In genomic region chr14:74531467-74531866, GRCh38 we compare ENCODE assay signal across 11 cellular contexts. TPM values are rescaled to one million over a fixed set of nuclear protein-coding genes. Genes with fewer than 3 reads are reported as not detected.
DNase-seq lines count a peak whose midpoint lies in the region; ATAC-seq, FAIRE-seq and TF ChIP-seq lines count a peak whose summit lies in the region.
"Had no signal": no experiment of that assay in that cellular context is flagged by ENCODE, and none has a peak within 500 bp of the region (broad histone marks: within the 10 kb centered on the region; RNA-seq: fewer than 3 reads in every experiment).

No MANE protein-coding gene starts in this region.

- peaks cover 9% of the 10 kb centered on the region for H3K4me1 Mint-ChIP-seq in activated T-helper 1 cell treated with anti-CD3 and anti-CD28 coated beads, Interleukin-12 subunit alpha, Interleukin-12 subunit beta, Interleukin-2, Interleukin-4 antibody, amounts not matched to agents 30 ng/mL and 10 ng/mL and 1 ng/mL, durations not matched to agents 14 hours and 24 hours and 36 hours (ENCODE audit: low read depth)
- H3K4me1 Mint-ChIP-seq: neural crest cell had no signal

- CTCF ChIA-PET in RWPE1 (lab: Yijun Ruan, JAX) = interaction anchor here (0.7 kb wide), 1 partner anchor 235 kb away, joined by 4 read pairs; no protein-coding TSS in a partner anchor

- TF ChIP-seq CTCF in RWPE1 (conservative IDR thresholded peaks at IDR 0.05; ENCODE audit: low read depth) = peak; percentile 31
- TF ChIP-seq CTCF in pancreas (IDR thresholded peaks at IDR 0.05) = no peak

- intact Hi-C loops in pancreas (cut with DNase I) = no loop called here
- intact Hi-C loops in activated T-helper 1 cell treated with anti-CD3 and anti-CD28 coated beads, Interleukin-12 subunit alpha, Interleukin-12 subunit beta, Interleukin-2, Interleukin-4 antibody, amounts not matched to agents 30 ng/mL and 10 ng/mL and 1 ng/mL, durations not matched to agents 14 hours and 24 hours and 36 hours (cut with micrococcal nuclease) = no loop called here

- H3K4me1 ChIP-seq in pancreas = no peaks in the 10 kb centered on the region

- peak in 3 of 4 donors; percentile 44 to 52 (median 44) for ATAC-seq in pancreas

- H3K9me3 ChIP-seq in pancreas = no peaks in the 10 kb centered on the region

- no peak overlapping the region for H3K4me3 Mint-ChIP-seq in activated T-helper 1 cell treated with anti-CD3 and anti-CD28 coated beads, Interleukin-12 subunit alpha, Interleukin-12 subunit beta, Interleukin-2, Interleukin-4 antibody, amounts not matched to agents 30 ng/mL and 10 ng/mL and 1 ng/mL, durations not matched to agents 14 hours and 24 hours and 36 hours
- H3K4me3 Mint-ChIP-seq: neural crest cell; stimulated activated naive CD8-positive, alpha-beta T cell treated with anti-CD3 and anti-CD28 coated beads, Interleukin-15, Interleukin-2, amounts not matched to agents 100 ng/mL and 50 ng/mL, for 24 hours had no signal

- H3K27me3 ChIP-seq in pancreas = no peaks in the 10 kb centered on the region

- no peaks in the 10 kb centered on the region for H3K36me3 Mint-ChIP-seq in activated T-helper 1 cell treated with anti-CD3 and anti-CD28 coated beads, Interleukin-12 subunit alpha, Interleukin-12 subunit beta, Interleukin-2, Interleukin-4 antibody, amounts not matched to agents 30 ng/mL and 10 ng/mL and 1 ng/mL, durations not matched to agents 14 hours and 24 hours and 36 hours (ENCODE audit: low read depth)

- no peaks in the 10 kb centered on the region for H3K36me3 ChIP-seq in pancreas

- POLR2A ChIA-PET in RWPE1 (lab: Yijun Ruan, JAX; ENCODE audit: low non-redundant PET) = no interaction called here

- H3K27me3 Mint-ChIP-seq in activated T-helper 1 cell treated with anti-CD3 and anti-CD28 coated beads, Interleukin-12 subunit alpha, Interleukin-12 subunit beta, Interleukin-2, Interleukin-4 antibody, amounts not matched to agents 30 ng/mL and 10 ng/mL and 1 ng/mL, durations not matched to agents 14 hours and 24 hours and 36 hours (ENCODE audit: insufficient read depth) = peaks cover 2% of the 10 kb centered on the region
- H3K27me3 Mint-ChIP-seq: stimulated activated naive CD8-positive, alpha-beta T cell treated with anti-CD3 and anti-CD28 coated beads, Interleukin-15, Interleukin-2, amounts not matched to agents 100 ng/mL and 50 ng/mL, for 24 hours had no signal

- no peak for FAIRE-seq in pancreas (lab: Jason Lieb, UNC)
- FAIRE-seq: colon had no signal

- no peak overlapping the region for H3K27ac Mint-ChIP-seq in activated T-helper 1 cell treated with anti-CD3 and anti-CD28 coated beads, Interleukin-12 subunit alpha, Interleukin-12 subunit beta, Interleukin-2, Interleukin-4 antibody, amounts not matched to agents 30 ng/mL and 10 ng/mL and 1 ng/mL, durations not matched to agents 14 hours and 24 hours and 36 hours
- H3K27ac Mint-ChIP-seq: stimulated activated naive CD8-positive, alpha-beta T cell treated with anti-CD3 and anti-CD28 coated beads, Interleukin-15, Interleukin-2, amounts not matched to agents 100 ng/mL and 50 ng/mL, for 24 hours had no signal

- H3K9me3 Mint-ChIP-seq in activated T-helper 1 cell treated with anti-CD3 and anti-CD28 coated beads, Interleukin-12 subunit alpha, Interleukin-12 subunit beta, Interleukin-2, Interleukin-4 antibody, amounts not matched to agents 30 ng/mL and 10 ng/mL and 1 ng/mL, durations not matched to agents 14 hours and 24 hours and 36 hours = no peaks in the 10 kb centered on the region
- H3K9me3 Mint-ChIP-seq: neural crest cell; stimulated activated naive CD8-positive, alpha-beta T cell treated with anti-CD3 and anti-CD28 coated beads, Interleukin-15, Interleukin-2, amounts not matched to agents 100 ng/mL and 50 ng/mL, for 24 hours had no signal

- peak; percentile 34 for DNase-seq in NCI-H1694 treated with DMSO at 0.1 percent for 48 hours (lab: John Stamatoyannopoulos, UW)
- DNase-seq in NCI-H1694 (lab: John Stamatoyannopoulos, UW) = no peak
- peak; percentile 41 for DNase-seq in RWPE1 (ENCODE audit: low spot score)
- peak; percentile 60 for DNase-seq in fibroblast of peridontal ligament (ENCODE audit: extremely low read depth)
- DNase-seq in pancreas = no peak
- DNase-seq in retina = no peak
- DNase-seq in activated T-helper 1 cell treated with anti-CD3 and anti-CD28 coated beads, Interleukin-12 subunit alpha, Interleukin-12 subunit beta, Interleukin-2, Interleukin-4 antibody, amounts not matched to agents 30 ng/mL and 10 ng/mL and 1 ng/mL, durations not matched to agents 14 hours and 24 hours and 36 hours (ENCODE audit: low spot score) = no peak
- DNase-seq in SK-N-DZ (ENCODE audit: low spot score) = no peak

- no peak overlapping the region for H3K4me3 ChIP-seq in pancreas

- peak overlapping the region; percentile 76 for H3K27ac ChIP-seq in RWPE1
- H3K27ac ChIP-seq in pancreas = no peak overlapping the region

- 61 to 70% methylated on average over 5 of the region's 5 CpGs for WGBS in pancreas, 2 donors

RNA-seq across cellular contexts. Expression of gene ISCA2, which starts 37.9 kb away (rescaled TPM):
- total RNA-seq in pancreas = 10 to 100 TPM in 3 of 6 donors, 1 to 10 TPM in 3; 8.6 to 14.4 (median 10.0) TPM
- polyA plus RNA-seq in pancreas = 10 to 100 TPM in 1 of 2 donors, 1 to 10 TPM in 1; 7.7 to 23.4 TPM
- total RNA-seq in activated T-helper 1 cell treated with anti-CD3 and anti-CD28 coated beads, Interleukin-12 subunit alpha, Interleukin-12 subunit beta, Interleukin-2, Interleukin-4 antibody, amounts not matched to agents 30 ng/mL and 10 ng/mL and 1 ng/mL, durations not matched to agents 14 hours and 24 hours and 36 hours = 18.8 and 20.2 TPM in 2 replicates
- 19.5 and 22.9 TPM in 2 replicates for polyA plus RNA-seq in SK-N-DZ (2014; cell fraction: cytosol; rRNA removed)
- 17.7 and 21.2 TPM in 2 replicates for polyA plus RNA-seq in SK-N-DZ (2014; cell fraction: nucleus; rRNA removed)

RNA-seq across cellular contexts. Expression of gene NPC2, which starts 38.4 kb away (rescaled TPM):
- total RNA-seq in pancreas = 100 to 1,000 TPM in 2 of 6 donors, 10 to 100 TPM in 4; 33.6 to 137 (median 50.7) TPM
- polyA plus RNA-seq in pancreas = 100 to 1,000 TPM in 1 of 2 donors, 10 to 100 TPM in 1; 58.5 to 106 TPM
- 8.2 and 8.6 TPM in 2 replicates for total RNA-seq in activated T-helper 1 cell treated with anti-CD3 and anti-CD28 coated beads, Interleukin-12 subunit alpha, Interleukin-12 subunit beta, Interleukin-2, Interleukin-4 antibody, amounts not matched to agents 30 ng/mL and 10 ng/mL and 1 ng/mL, durations not matched to agents 14 hours and 24 hours and 36 hours
- 29.6 and 42.5 TPM in 2 replicates for polyA plus RNA-seq in SK-N-DZ (2014; cell fraction: cytosol; rRNA removed)
- 22.1 and 22.7 TPM in 2 replicates for polyA plus RNA-seq in SK-N-DZ (2014; cell fraction: nucleus; rRNA removed)

Comparison
In these comparisons a context has a peak if more than half of its experiments do, and no peak if none do; other contexts are left out.
1. DNase-seq: peak in NCI-H1694 treated with DMSO at 0.1 percent for 48 hours (single experiment), RWPE1 (single experiment) and fibroblast of peridontal ligament (single experiment); none in NCI-H1694 (single experiment), pancreas (0 of 6), retina (single experiment), activated T-helper 1 cell treated with anti-CD3 and anti-CD28 coated beads, Interleukin-12 subunit alpha, Interleukin-12 subunit beta, Interleukin-2, Interleukin-4 antibody, amounts not matched to agents 30 ng/mL and 10 ng/mL and 1 ng/mL, durations not matched to agents 14 hours and 24 hours and 36 hours (single experiment) and SK-N-DZ (single experiment).